8 cellular contexts compared by ENCODE assay signal in the genomic region with DNA sequence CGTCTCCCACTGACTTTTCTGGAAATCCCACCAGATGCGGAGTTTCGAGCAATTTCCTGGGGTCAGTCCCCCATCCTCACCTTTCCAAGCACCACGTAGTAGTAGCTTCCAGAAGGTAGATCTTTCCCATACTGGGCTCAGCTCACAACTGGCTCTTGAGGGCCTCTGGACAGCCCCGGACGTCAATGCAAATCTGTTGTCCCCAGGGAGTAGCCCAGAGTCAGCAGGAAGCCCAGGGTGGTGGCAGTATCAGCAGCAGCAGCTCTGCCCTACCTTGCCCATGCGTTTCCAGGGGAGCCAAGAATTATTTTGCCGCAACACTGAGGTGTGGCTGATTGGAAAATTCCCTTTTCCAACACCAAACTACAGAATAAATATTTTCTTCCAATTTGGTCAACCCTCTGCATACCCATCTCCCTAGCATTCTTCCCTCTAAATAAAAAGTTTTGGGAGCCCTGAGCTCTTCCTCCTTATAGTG.
A peak's percentile ranks its signal among the peaks of the same experiment; 100 is the strongest.
DNase-seq lines count a peak whose midpoint lies in the region; ATAC-seq and TF ChIP-seq lines count a peak whose summit lies in the region.

No MANE protein-coding gene starts in this region.

- DNase-seq in RPMI8226 (peak; percentile 80), osteoblast (ENCODE audit: insufficient read length, low spot score, missing footprints) (no peak), AML-193 (lab: John Stamatoyannopoulos, UW) (no peak), SHP77 (lab: John Stamatoyannopoulos, UW) (no peak), hepatocyte (ENCODE audit: low spot score) (no peak)
- DNase-seq in stimulated activated naive CD4-positive, alpha-beta T cell treated with Interleukin-2 at 50 U/mL for 16 hours (lab: John Stamatoyannopoulos, UW) = no peak

- no peaks in the 10 kb centered on the region for H3K9me2 ChIP-seq in hepatocyte (replicated peaks; ENCODE audit: insufficient read depth)

- H4K20me1 ChIP-seq in osteoblast (ENCODE audit: insufficient read depth, low read length) (peaks cover 10% of the 10 kb centered on the region), hepatocyte (ENCODE audit: insufficient read depth, poor library complexity, severe bottlenecking) (no peaks in the 10 kb centered on the region)

- H3K4me2 ChIP-seq in osteoblast (ENCODE audit: insufficient read depth, low read length) (peak overlapping the region; percentile 79), hepatocyte (no peak overlapping the region)

- H3K27ac ChIP-seq in osteoblast (ENCODE audit: low read depth, low read length) = no peak overlapping the region
- no peak overlapping the region for H3K27ac ChIP-seq in hepatocyte

- ATAC-seq in GM18505 (IDR thresholded peaks at IDR 0.05; ENCODE audit: unreplicated experiment) = peak; percentile 20
- ATAC-seq in GM21737 (IDR thresholded peaks at IDR 0.05; ENCODE audit: unreplicated experiment) = peak; percentile 39

- H3K79me2 ChIP-seq in osteoblast (ENCODE audit: insufficient read depth, low read length) (peaks cover 56% of the 10 kb centered on the region), hepatocyte (peaks cover 37% of the 10 kb centered on the region)

- peaks cover 47% of the 10 kb centered on the region for H3K4me1 ChIP-seq in osteoblast (ENCODE audit: insufficient read depth, low read length)
- H3K4me1 ChIP-seq in hepatocyte (ENCODE audit: insufficient read depth) = peaks cover 36% of the 10 kb centered on the region

- H3K4me3 ChIP-seq in osteoblast (ENCODE audit: insufficient read depth, low read length) = no peak overlapping the region
- H3K4me3 ChIP-seq in hepatocyte = no peak overlapping the region

- TF ChIP-seq POLR2A in GM18505 (IDR thresholded peaks at IDR 0.05; ENCODE audit: borderline replicate concordance, extremely low read depth, insufficient read depth, insufficient read length) = no peak

- H3K27me3 ChIP-seq in osteoblast (ENCODE audit: insufficient read depth, low read length) (no peaks in the 10 kb centered on the region), hepatocyte (no peaks in the 10 kb centered on the region)

- no peak for TF ChIP-seq CTCF in osteoblast (IDR thresholded peaks at IDR 0.05; ENCODE audit: extremely low read depth, low read depth, low read length)
- TF ChIP-seq CTCF in hepatocyte (IDR thresholded peaks at IDR 0.05; ENCODE audit: poor library complexity) = no peak

- 95% methylated on average over 8 of the region's 8 CpGs for WGBS in hepatocyte (ENCODE audit: low lambda C conversion rate, missing lambda C conversion rate)

- H3K36me3 ChIP-seq in osteoblast (ENCODE audit: insufficient read depth, low read length) = peaks cover 1% of the 10 kb centered on the region
- H3K36me3 ChIP-seq in hepatocyte (replicated peaks; ENCODE audit: insufficient read depth, low read depth) = no peaks in the 10 kb centered on the region

- H3K9me3 ChIP-seq in osteoblast (ENCODE audit: low read depth, low read length) (no peaks in the 10 kb centered on the region), hepatocyte (ENCODE audit: low read depth) (no peaks in the 10 kb centered on the region)

- H2AFZ ChIP-seq in osteoblast (ENCODE audit: low read length) = no peak overlapping the region
- H2AFZ ChIP-seq in hepatocyte = no peak overlapping the region
